Comparison of ENCODE assay signal across 2 cellular contexts in genomic region chr5:81789033-81789432, GRCh38.
TF ChIP-seq lines count a peak whose summit lies in the region.

No MANE protein-coding gene starts in this region.

TF ChIP-seq in GM23338, 12 proteins besides CTCF, POLR2A, EP300 and RAD21 (continued from another document):
- TF ChIP-seq REST (IDR thresholded peaks at IDR 0.05; ENCODE audit: unreplicated experiment) (no peak), POLR2AphosphoS5 (IDR thresholded peaks at IDR 0.05; ENCODE audit: low read depth) (no peak), ETS1 (IDR thresholded peaks at IDR 0.05) (no peak), ZNF462 (CRISPR knock-in tag; IDR thresholded peaks at IDR 0.05) (no peak), CREB1 (CRISPR knock-in tag; IDR thresholded peaks at IDR 0.05; ENCODE audit: low read depth) (no peak), NANOG (IDR thresholded peaks at IDR 0.05; ENCODE audit: borderline replicate concordance) (no peak), JUNB (IDR thresholded peaks at IDR 0.05; ENCODE audit: unreplicated experiment) (no peak)

TF ChIP-seq in WTC11, 78 proteins besides CTCF, POLR2A, EP300 and RAD21 (continued from another document):
- TF ChIP-seq ARID4B (CRISPR knock-in tag; IDR thresholded peaks at IDR 0.05; ENCODE audit: borderline replicate concordance) (no peak), ATF1 (CRISPR knock-in tag; IDR thresholded peaks at IDR 0.05) (no peak), ZNF396 (CRISPR knock-in tag; IDR thresholded peaks at IDR 0.05; ENCODE audit: borderline replicate concordance) (no peak), SMAD3 (CRISPR knock-in tag; IDR thresholded peaks at IDR 0.05; ENCODE audit: borderline replicate concordance) (no peak), TP53 (CRISPR knock-in tag; IDR thresholded peaks at IDR 0.05) (no peak), RELA (CRISPR knock-in tag; IDR thresholded peaks at IDR 0.05; ENCODE audit: borderline replicate concordance) (no peak), ZNF263 (CRISPR knock-in tag; IDR thresholded peaks at IDR 0.05; ENCODE audit: low read depth) (no peak), ZNF317 (CRISPR knock-in tag; IDR thresholded peaks at IDR 0.05; ENCODE audit: borderline replicate concordance, low read depth) (no peak), NFE2L1 (CRISPR knock-in tag; IDR thresholded peaks at IDR 0.05) (no peak), ZBTB21 (CRISPR knock-in tag; IDR thresholded peaks at IDR 0.05; ENCODE audit: borderline replicate concordance) (no peak), ZNF281 (CRISPR knock-in tag; IDR thresholded peaks at IDR 0.05) (no peak), ELF4 (CRISPR knock-in tag; IDR thresholded peaks at IDR 0.05; ENCODE audit: low read depth) (no peak), GTF2I (CRISPR knock-in tag; conservative IDR thresholded peaks at IDR 0.05) (no peak)
TF ChIP-seq in WTC11: peak in this region for 0.
